1 cellular context compared by ENCODE assay signal in the genomic region with DNA sequence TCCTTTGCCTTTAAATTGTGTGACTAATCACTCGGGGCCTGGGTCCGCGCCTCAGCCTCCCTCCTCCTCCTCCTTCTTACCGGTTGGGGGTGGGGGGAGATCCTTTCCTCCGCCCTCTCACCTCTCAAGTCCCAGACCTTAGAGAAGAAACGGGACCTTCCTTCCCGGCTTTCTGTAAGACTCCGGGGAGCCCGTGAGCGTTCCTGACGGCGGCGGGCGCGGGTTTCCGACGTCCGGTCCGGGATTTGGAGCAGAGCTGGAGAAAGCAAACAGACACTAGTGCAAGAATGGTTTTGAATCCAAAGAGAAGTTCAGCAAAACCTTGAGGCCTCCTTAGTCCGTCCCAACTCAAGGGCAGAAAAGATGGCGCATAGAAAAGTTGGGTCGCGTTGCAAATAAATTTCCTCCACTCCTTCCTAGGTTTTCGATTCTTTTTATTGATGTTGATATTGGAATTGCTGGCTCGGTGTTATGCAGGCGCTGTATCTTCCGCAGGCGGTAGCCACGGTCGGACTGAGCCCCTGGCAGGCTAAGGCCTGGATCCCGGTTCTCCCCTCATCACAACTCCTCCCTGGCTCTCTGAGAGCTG.
TF ChIP-seq lines count a peak whose summit lies in the region.

No MANE protein-coding gene starts in this region.

TF ChIP-seq in GM12878, 131 proteins besides CTCF, POLR2A, EP300 and RAD21:
- TF ChIP-seq, protein P1, sequence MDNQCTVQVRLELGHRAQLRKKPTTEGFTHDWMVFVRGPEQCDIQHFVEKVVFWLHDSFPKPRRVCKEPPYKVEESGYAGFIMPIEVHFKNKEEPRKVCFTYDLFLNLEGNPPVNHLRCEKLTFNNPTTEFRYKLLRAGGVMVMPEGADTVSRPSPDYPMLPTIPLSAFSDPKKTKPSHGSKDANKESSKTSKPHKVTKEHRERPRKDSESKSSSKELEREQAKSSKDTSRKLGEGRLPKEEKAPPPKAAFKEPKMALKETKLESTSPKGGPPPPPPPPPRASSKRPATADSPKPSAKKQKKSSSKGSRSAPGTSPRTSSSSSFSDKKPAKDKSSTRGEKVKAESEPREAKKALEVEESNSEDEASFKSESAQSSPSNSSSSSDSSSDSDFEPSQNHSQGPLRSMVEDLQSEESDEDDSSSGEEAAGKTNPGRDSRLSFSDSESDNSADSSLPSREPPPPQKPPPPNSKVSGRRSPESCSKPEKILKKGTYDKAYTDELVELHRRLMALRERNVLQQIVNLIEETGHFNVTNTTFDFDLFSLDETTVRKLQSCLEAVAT (IDR thresholded peaks at IDR 0.05): no peak
- TF ChIP-seq ZNF622 (IDR thresholded peaks at IDR 0.05): no peak
- TF ChIP-seq TCF12 (IDR thresholded peaks at IDR 0.05; ENCODE audit: low read depth, low read length): no peak
